Comparison of ENCODE assay signal across 10 cellular contexts in the genomic region with DNA sequence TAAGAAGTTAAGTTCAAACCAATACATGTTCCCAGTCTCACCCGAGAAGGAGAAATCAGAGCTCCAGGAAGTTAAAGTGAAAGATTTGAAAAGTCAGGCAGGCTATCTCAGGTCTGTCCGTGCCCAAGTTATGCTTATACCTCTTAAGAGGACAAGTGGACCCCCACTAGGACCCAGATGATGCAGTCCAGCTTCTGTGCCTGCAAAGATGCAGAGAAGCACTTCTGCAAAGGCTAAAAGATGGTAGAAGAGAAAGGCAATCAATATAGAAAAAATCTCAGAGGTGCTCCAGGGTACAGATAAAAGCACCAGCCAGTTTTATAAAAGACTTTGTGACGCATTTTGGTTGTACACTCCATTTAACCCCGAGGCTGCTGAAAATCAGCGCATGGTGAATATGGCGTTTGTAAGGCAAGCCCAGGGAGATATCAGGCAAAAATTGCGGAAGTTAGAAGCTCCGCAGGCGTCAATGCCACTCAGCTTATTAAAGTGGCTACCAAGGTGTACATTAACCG. TPM values are rescaled to one million over a fixed set of nuclear protein-coding genes. Genes with fewer than 3 reads are reported as not detected.
DNase-seq lines count a peak whose midpoint lies in the region; ATAC-seq, FAIRE-seq and TF ChIP-seq lines count a peak whose summit lies in the region.
"Had no signal": no experiment of that assay in that cellular context is flagged by ENCODE, and none has a peak within 500 bp of the region (broad histone marks: within the 10 kb centered on the region; RNA-seq: fewer than 3 reads in every experiment).

No MANE protein-coding gene starts in this region.

- H3K27ac ChIP-seq in esophagus (ENCODE audit: low read depth in 2 of 2, low read length in 1 of 2): no peak overlapping the region

- H3K27me3 ChIP-seq in MG63 (no peaks in the 10 kb centered on the region), esophagus (ENCODE audit: control insufficient read depth in 1 of 2, insufficient read depth in 2 of 2, low read length in 2 of 2) (no peaks in the 10 kb centered on the region)

- no peaks in the 10 kb centered on the region for H3K4me1 ChIP-seq in esophagus (ENCODE audit: control insufficient read depth in 2 of 2, insufficient read depth in 2 of 2, low read length in 1 of 2)

- H3K36me3 ChIP-seq in MG63 (no peaks in the 10 kb centered on the region), esophagus (ENCODE audit: control insufficient read depth in 2 of 2, insufficient read depth in 2 of 2, low read length in 1 of 2) (no peaks in the 10 kb centered on the region)

- no peaks in the 10 kb centered on the region for H3K36me3 Mint-ChIP-seq in activated CD4-positive, alpha-beta T cell treated with anti-CD3 and anti-CD28 coated beads, Interleukin-2, amount 10 ng/mL, durations not matched to agents 24 days and 14 days (ENCODE audit: low read depth)
- H3K36me3 Mint-ChIP-seq in naive thymus-derived CD8-positive, alpha-beta T cell: no peaks in the 10 kb centered on the region

- H3K9me3 Mint-ChIP-seq in activated CD4-positive, alpha-beta T cell treated with anti-CD3 and anti-CD28 coated beads, Interleukin-2, amount 10 ng/mL, durations not matched to agents 24 days and 14 days: peaks cover 3% of the 10 kb centered on the region
- no peaks in the 10 kb centered on the region for H3K9me3 Mint-ChIP-seq in naive thymus-derived CD8-positive, alpha-beta T cell
- H3K9me3 Mint-ChIP-seq: stimulated activated naive CD8-positive, alpha-beta T cell treated with anti-CD3 and anti-CD28 coated beads, Interleukin-15, Interleukin-2, amounts not matched to agents 100 ng/mL and 50 ng/mL, for 24 hours had no signal

- no peak for FAIRE-seq in D721Med (lab: Jason Lieb, UNC)

- WGBS in esophagus, 2 donors: 11 to 15% methylated on average over 10 of the region's 10 CpGs

- H3K4me3 ChIP-seq in MG63 (peak overlapping the region; percentile 11), esophagus (ENCODE audit: low read depth in 1 of 2, low read length in 2 of 2) (peak overlapping the region; percentile 30 to 52)

- H3K27ac Mint-ChIP-seq in activated CD4-positive, alpha-beta T cell treated with anti-CD3 and anti-CD28 coated beads, Interleukin-2, amount 10 ng/mL, durations not matched to agents 24 days and 14 days: no peak overlapping the region
- no peak overlapping the region for H3K27ac Mint-ChIP-seq in naive thymus-derived CD8-positive, alpha-beta T cell
- H3K27ac Mint-ChIP-seq: stimulated activated naive CD8-positive, alpha-beta T cell treated with anti-CD3 and anti-CD28 coated beads, Interleukin-15, Interleukin-2, amounts not matched to agents 100 ng/mL and 50 ng/mL, for 24 hours had no signal

- no peaks in the 10 kb centered on the region for H3K27me3 Mint-ChIP-seq in activated CD4-positive, alpha-beta T cell treated with anti-CD3 and anti-CD28 coated beads, Interleukin-2, amount 10 ng/mL, durations not matched to agents 24 days and 14 days
- no peaks in the 10 kb centered on the region for H3K27me3 Mint-ChIP-seq in naive thymus-derived CD8-positive, alpha-beta T cell
- H3K27me3 Mint-ChIP-seq: stimulated activated naive CD8-positive, alpha-beta T cell treated with anti-CD3 and anti-CD28 coated beads, Interleukin-15, Interleukin-2, amounts not matched to agents 100 ng/mL and 50 ng/mL, for 24 hours had no signal

- peaks cover under 1% of the 10 kb centered on the region for H3K4me1 Mint-ChIP-seq in activated CD4-positive, alpha-beta T cell treated with anti-CD3 and anti-CD28 coated beads, Interleukin-2, amount 10 ng/mL, durations not matched to agents 24 days and 14 days
- H3K4me1 Mint-ChIP-seq in naive thymus-derived CD8-positive, alpha-beta T cell: peaks cover 0 to under 1% (median 0%) of the 10 kb centered on the region in 4 donors

- peak; percentile 70 for DNase-seq in activated CD4-positive, alpha-beta T cell treated with anti-CD3 and anti-CD28 coated beads, Interleukin-2, amount 10 ng/mL, durations not matched to agents 24 days and 14 days
- DNase-seq in activated CD4-positive, alpha-beta T cell treated with anti-CD3 and anti-CD28 coated beads, Interleukin-2, amount 50 U/mL, for 4 hours: no peak
- DNase-seq in MG63 (no peak), NCI-H2029 (lab: John Stamatoyannopoulos, UW) (no peak), D721Med (ENCODE audit: insufficient read length, low spot score) (no peak), cerebellum (ENCODE audit: low spot score) (no peak)
- DNase-seq in naive thymus-derived CD8-positive, alpha-beta T cell: peak in 5 of 10 donors; percentile 10 to 45 (median 30)

- TF ChIP-seq CTCF in D721Med (IDR thresholded peaks at IDR 0.05; ENCODE audit: insufficient read depth, missing control alignments): no peak

- intact Hi-C loops in activated CD4-positive, alpha-beta T cell treated with anti-CD3 and anti-CD28 coated beads, Interleukin-2, amount 10 ng/mL, durations not matched to agents 24 days and 14 days (cut with micrococcal nuclease): no loop called here

- H3K4me3 Mint-ChIP-seq in activated CD4-positive, alpha-beta T cell treated with anti-CD3 and anti-CD28 coated beads, Interleukin-2, amount 10 ng/mL, durations not matched to agents 24 days and 14 days: no peak overlapping the region
- H3K4me3 Mint-ChIP-seq in naive thymus-derived CD8-positive, alpha-beta T cell: no peak overlapping the region
- H3K4me3 Mint-ChIP-seq: stimulated activated naive CD8-positive, alpha-beta T cell treated with anti-CD3 and anti-CD28 coated beads, Interleukin-15, Interleukin-2, amounts not matched to agents 100 ng/mL and 50 ng/mL, for 24 hours had no signal

- POLR2A ChIA-PET in naive thymus-derived CD8-positive, alpha-beta T cell (lab: Charles Lee): interaction anchor here (0.8 to 1.3 kb wide), 3 partner anchors 10 to 258 kb away, joined by 3 to 4 read pairs (median 3); partner anchors contain the start of genes ATG3, BTLA, SLC35A5 and SLC9C1

- ATAC-seq in naive thymus-derived CD8-positive, alpha-beta T cell: peak; percentile 76 to 83

- H3K9me3 ChIP-seq in MG63: no peaks in the 10 kb centered on the region
- H3K9me3 ChIP-seq in esophagus (ENCODE audit: control insufficient read depth in 2 of 2, insufficient read depth in 1 of 2, low read depth in 1 of 2, low read length in 1 of 2): peaks cover 0 to 6% of the 10 kb centered on the region in 2 donors

RNA-seq across cellular contexts. Expression of gene SLC9C1, which starts 9.9 kb away (rescaled TPM):
- not detected in 2 replicates for total RNA-seq in activated CD4-positive, alpha-beta T cell treated with anti-CD3 and anti-CD28 coated beads, Interleukin-2, amount 10 ng/mL, durations not matched to agents 24 days and 14 days
- not detected in 2 replicates for total RNA-seq in MG63 (2014; rRNA removed; shearing (Covaris generic); ENCODE audit: low replicate concordance)
- not detected for polyA plus RNA-seq in esophagus
- total RNA-seq in naive thymus-derived CD8-positive, alpha-beta T cell: not detected
- not detected for polyA plus RNA-seq in naive thymus-derived CD8-positive, alpha-beta T cell
- 0.45 TPM for total RNA-seq in cerebellum
- total RNA-seq: Daoy had no signal

RNA-seq across cellular contexts. Expression of gene CD200, which starts 29.1 kb away (rescaled TPM):
- 144 and 151 TPM in 2 replicates for total RNA-seq in activated CD4-positive, alpha-beta T cell treated with anti-CD3 and anti-CD28 coated beads, Interleukin-2, amount 10 ng/mL, durations not matched to agents 24 days and 14 days
- total RNA-seq in MG63 (2014; rRNA removed; shearing (Covaris generic); ENCODE audit: low replicate concordance): 0.36 TPM in 1 of 2 replicates, not detected in the other
- 1 to 10 TPM in 1 of 2 donors, under 1 TPM in 1; 0.90 to 3.0 TPM for polyA plus RNA-seq in esophagus
- total RNA-seq in naive thymus-derived CD8-positive, alpha-beta T cell: 1 to 10 TPM; 1.7 to 1.8 TPM
- polyA plus RNA-seq in naive thymus-derived CD8-positive, alpha-beta T cell: 1 to 10 TPM in 1 of 3 donors, under 1 TPM in 2; 0.76 to 1.1 (median 0.79) TPM
- 49.4 TPM for total RNA-seq in cerebellum
- total RNA-seq: Daoy had no signal

Comparison
In these comparisons a context has a peak if more than half of its experiments do, and no peak if none do; other contexts are left out.
1. RNA of gene CD200, which starts 29.1 kb away (total RNA-seq): 144 to 151 TPM in activated CD4-positive, alpha-beta T cell treated with anti-CD3 and anti-CD28 coated beads, Interleukin-2, amount 10 ng/mL, durations not matched to agents 24 days and 14 days and 49.4 TPM in cerebellum (single experiment); 1.7 to 1.8 TPM in naive thymus-derived CD8-positive, alpha-beta T cell and 0.36 TPM in MG63; every median in the first group is over 10 times any median in the second.